23 cellular contexts compared by ENCODE assay signal in genomic region chr16:68421076-68421475, GRCh38.
"Had no signal": no experiment of that assay in that cellular context is flagged by ENCODE, and none has a peak within 500 bp of the region (broad histone marks: within the 10 kb centered on the region; RNA-seq: fewer than 3 reads in every experiment).

No MANE protein-coding gene starts in this region.

- H3K27me3 ChIP-seq: Peyer's patch, SJCRH30 had no signal

- FAIRE-seq: astrocyte, colon had no signal

- H3K9me3 Mint-ChIP-seq: activated CD4-positive, alpha-beta T cell treated with anti-CD3 and anti-CD28 coated beads, Interleukin-2, amount 10 ng/mL, durations not matched to agents 24 days and 14 days; activated T-cell treated with anti-CD3 and anti-CD28 coated beads, Interleukin-2, amount 50 U/mL, for 24 hours; activated T-helper 1 cell treated with anti-CD3 and anti-CD28 coated beads, Interleukin-12 subunit alpha, Interleukin-12 subunit beta, Interleukin-2, Interleukin-4 antibody, amounts not matched to agents 30 ng/mL and 10 ng/mL and 1 ng/mL, durations not matched to agents 14 hours and 24 hours and 36 hours; brain; WTC11 had no signal

- DNase-seq: activated CD4-positive, alpha-beta T cell treated with anti-CD3 and anti-CD28 coated beads, Interleukin-2, amount 10 ng/mL, durations not matched to agents 24 days and 14 days; activated CD4-positive, alpha-beta T cell treated with anti-CD3 and anti-CD28 coated beads, Interleukin-2, amount 50 U/mL, for 48 hours; activated CD4-positive, CD25-positive, alpha-beta regulatory T cell treated with anti-CD3 and anti-CD28 coated beads, Interleukin-2, amount 50 U/mL, for 72 hours; activated CD8-positive, alpha-beta memory T cell treated with anti-CD3 and anti-CD28 coated beads, Interleukin-2, amount 10 ng/mL, durations not matched to agents 7 days and 5 days; activated effector memory CD4-positive, alpha-beta T cell treated with Interleukin-2 at 50 U/mL for 16 hours; activated naive CD4-positive, alpha-beta T cell; activated T-cell treated with anti-CD3 and anti-CD28 coated beads, Interleukin-2, amount 50 U/mL, for 24 hours; amygdala; Kasumi-1; NCI-H1105 treated with DMSO at 0.1 percent for 48 hours; NCI-H446 treated with DMSO at 0.1 percent for 48 hours; NCI-H524 treated with DMSO at 0.1 percent for 48 hours; Right ventricle myocardium superior; SJCRH30; SK-N-SH had no signal

- H3K9me3 ChIP-seq: Peyer's patch, SJCRH30, SK-N-SH had no signal

- H3K4me1 ChIP-seq: SJCRH30 had no signal

- H3K36me3 ChIP-seq: Peyer's patch, SJCRH30 had no signal

- H3K4me3 Mint-ChIP-seq: activated CD4-positive, alpha-beta T cell treated with anti-CD3 and anti-CD28 coated beads, Interleukin-2, amount 10 ng/mL, durations not matched to agents 24 days and 14 days; activated CD8-positive, alpha-beta memory T cell treated with anti-CD3 and anti-CD28 coated beads, Interleukin-2, amount 10 ng/mL, durations not matched to agents 7 days and 5 days; activated naive CD8-positive, alpha-beta T cell; activated T-cell treated with anti-CD3 and anti-CD28 coated beads, Interleukin-2, amount 50 U/mL, for 24 hours; activated T-helper 1 cell treated with anti-CD3 and anti-CD28 coated beads, Interleukin-12 subunit alpha, Interleukin-12 subunit beta, Interleukin-2, Interleukin-4 antibody, amounts not matched to agents 30 ng/mL and 10 ng/mL and 1 ng/mL, durations not matched to agents 14 hours and 24 hours and 36 hours; brain; WTC11 had no signal

- H3K36me3 Mint-ChIP-seq: activated CD8-positive, alpha-beta memory T cell treated with anti-CD3 and anti-CD28 coated beads, Interleukin-2, amount 10 ng/mL, durations not matched to agents 7 days and 5 days; activated naive CD8-positive, alpha-beta T cell; brain; WTC11 had no signal

- ATAC-seq: activated CD8-positive, alpha-beta memory T cell treated with anti-CD3 and anti-CD28 coated beads, Interleukin-2, amount 10 ng/mL, durations not matched to agents 7 days and 5 days; WTC11 had no signal

- H3K4me2 ChIP-seq: SK-N-SH had no signal

- H3K4me3 ChIP-seq: Peyer's patch, SJCRH30 had no signal

- H3K27ac ChIP-seq: RWPE1, SJCRH30 had no signal

- H3K27me3 Mint-ChIP-seq: activated CD8-positive, alpha-beta memory T cell treated with anti-CD3 and anti-CD28 coated beads, Interleukin-2, amount 10 ng/mL, durations not matched to agents 7 days and 5 days; activated naive CD8-positive, alpha-beta T cell; activated T-cell treated with anti-CD3 and anti-CD28 coated beads, Interleukin-2, amount 50 U/mL, for 24 hours had no signal

- H3K9ac ChIP-seq: SK-N-SH had no signal

- H3K27ac Mint-ChIP-seq: activated CD4-positive, alpha-beta T cell treated with anti-CD3 and anti-CD28 coated beads, Interleukin-2, amount 10 ng/mL, durations not matched to agents 24 days and 14 days; activated CD8-positive, alpha-beta memory T cell treated with anti-CD3 and anti-CD28 coated beads, Interleukin-2, amount 10 ng/mL, durations not matched to agents 7 days and 5 days; activated naive CD8-positive, alpha-beta T cell; activated T-cell treated with anti-CD3 and anti-CD28 coated beads, Interleukin-2, amount 50 U/mL, for 24 hours; activated T-helper 1 cell treated with anti-CD3 and anti-CD28 coated beads, Interleukin-12 subunit alpha, Interleukin-12 subunit beta, Interleukin-2, Interleukin-4 antibody, amounts not matched to agents 30 ng/mL and 10 ng/mL and 1 ng/mL, durations not matched to agents 14 hours and 24 hours and 36 hours; WTC11 had no signal
